In genomic region chr19:4130635-4131438, GRCh38 we compare ENCODE assay signal across 12 cellular contexts. TPM values are rescaled to one million over a fixed set of nuclear protein-coding genes. Genes with fewer than 3 reads are reported as not detected.
A peak's percentile ranks its signal among the peaks of the same experiment; 100 is the strongest.
DNase-seq lines count a peak whose midpoint lies in the region; ATAC-seq and TF ChIP-seq lines count a peak whose summit lies in the region.
"Had no signal": no experiment of that assay in that cellular context is flagged by ENCODE, and none has a peak within 500 bp of the region (broad histone marks: within the 10 kb centered on the region; RNA-seq: fewer than 3 reads in every experiment).

No MANE protein-coding gene starts in this region.

- no peaks in the 10 kb centered on the region for H3K36me3 ChIP-seq in PC-3 (ENCODE audit: low read depth, low read length)

- H3K4me1 Mint-ChIP-seq in osteocyte (ENCODE audit: unreplicated experiment): peaks cover 14% of the 10 kb centered on the region
- H3K4me1 Mint-ChIP-seq in activated T-helper 1 cell treated with anti-CD3 and anti-CD28 coated beads, Interleukin-12 subunit alpha, Interleukin-12 subunit beta, Interleukin-2, Interleukin-4 antibody, amounts not matched to agents 30 ng/mL and 10 ng/mL and 1 ng/mL, durations not matched to agents 14 hours and 24 hours and 36 hours (ENCODE audit: low read depth): peaks cover 5% of the 10 kb centered on the region
- H3K4me1 Mint-ChIP-seq: memory B cell had no signal

- H3K27ac ChIP-seq in PC-3 (ENCODE audit: low read length): peak overlapping the region; percentile 22; the same call in 1 of the 2 replicates
- H3K27ac ChIP-seq in epithelial cell of prostate: peak overlapping the region; percentile 75
- H3K27ac ChIP-seq: HL-60 had no signal

- H3K36me3 Mint-ChIP-seq in osteocyte (ENCODE audit: unreplicated experiment): no peaks in the 10 kb centered on the region
- H3K36me3 Mint-ChIP-seq in activated T-helper 1 cell treated with anti-CD3 and anti-CD28 coated beads, Interleukin-12 subunit alpha, Interleukin-12 subunit beta, Interleukin-2, Interleukin-4 antibody, amounts not matched to agents 30 ng/mL and 10 ng/mL and 1 ng/mL, durations not matched to agents 14 hours and 24 hours and 36 hours (ENCODE audit: low read depth): no peaks in the 10 kb centered on the region
- H3K36me3 Mint-ChIP-seq: memory B cell had no signal

- CTCF ChIA-PET in PC-3 (lab: Charles Lee): interaction anchor here (1.0 kb wide), 1 partner anchor 9 kb away, joined by 3 read pairs; no protein-coding TSS in a partner anchor

- H3K4me1 ChIP-seq in PC-3 (ENCODE audit: insufficient read depth, low read length): peaks cover 10% of the 10 kb centered on the region

- peak overlapping the region; percentile 67 for H3K4me2 ChIP-seq in PC-3 (ENCODE audit: low read length)

- DNase-seq in Daoy (ENCODE audit: low read depth) (peak; percentile 79), PC-3 (peak; percentile 58), epithelial cell of prostate (ENCODE audit: low read depth, low spot score) (no peak), osteocyte (ENCODE audit: extremely low spot score, unreplicated experiment) (no peak), GF-D8 (lab: John Stamatoyannopoulos, UW) (no peak), NCI-H774 (lab: John Stamatoyannopoulos, UW) (no peak), dermis blood vessel endothelial cell (no peak)
- no peak for DNase-seq in activated T-helper 1 cell treated with anti-CD3 and anti-CD28 coated beads, Interleukin-12 subunit alpha, Interleukin-12 subunit beta, Interleukin-2, Interleukin-4 antibody, amounts not matched to agents 30 ng/mL and 10 ng/mL and 1 ng/mL, durations not matched to agents 14 hours and 24 hours and 36 hours (ENCODE audit: low spot score)
- DNase-seq: NCI-H526; stimulated activated CD4-positive, alpha-beta T cell treated with anti-CD3 and anti-CD28 coated beads, Interleukin-4, amount 100 ng/mL, for 24 hours had no signal

- H2AFZ ChIP-seq in PC-3 (ENCODE audit: low read length): peak overlapping the region; percentile 65

- no peaks in the 10 kb centered on the region for H3K9me2 ChIP-seq in PC-3 (replicated peaks; ENCODE audit: low read length)

- H4K20me1 ChIP-seq in PC-3 (ENCODE audit: low read length): no peaks in the 10 kb centered on the region

- no TSS peak for BruUV-seq in PC-3 (replicated peaks; lab: Mats Ljungman, UMichigan)

- POLR2A ChIA-PET in PC-3 (lab: Charles Lee; ENCODE audit: unreplicated experiment): no interaction called here

- peak; percentile 67 for ATAC-seq in PC-3

- H3K9me3 ChIP-seq in PC-3 (ENCODE audit: low read length): no peaks in the 10 kb centered on the region

- peak overlapping the region; percentile 54 for H3K4me3 Mint-ChIP-seq in osteocyte (ENCODE audit: unreplicated experiment)
- no peak overlapping the region for H3K4me3 Mint-ChIP-seq in activated T-helper 1 cell treated with anti-CD3 and anti-CD28 coated beads, Interleukin-12 subunit alpha, Interleukin-12 subunit beta, Interleukin-2, Interleukin-4 antibody, amounts not matched to agents 30 ng/mL and 10 ng/mL and 1 ng/mL, durations not matched to agents 14 hours and 24 hours and 36 hours
- H3K4me3 Mint-ChIP-seq: memory B cell had no signal

- no peak overlapping the region for H3K9ac ChIP-seq in PC-3 (ENCODE audit: low read length)

- H3F3A ChIP-seq in PC-3 (ENCODE audit: low read length, unreplicated experiment): no peaks in the 10 kb centered on the region

- intact Hi-C loops in PC-3 (cut with micrococcal nuclease): no loop called here
- intact Hi-C loops in activated T-helper 1 cell treated with anti-CD3 and anti-CD28 coated beads, Interleukin-12 subunit alpha, Interleukin-12 subunit beta, Interleukin-2, Interleukin-4 antibody, amounts not matched to agents 30 ng/mL and 10 ng/mL and 1 ng/mL, durations not matched to agents 14 hours and 24 hours and 36 hours (cut with micrococcal nuclease): no loop called here

- peak overlapping the region; percentile 88 for H3K27ac Mint-ChIP-seq in osteocyte (ENCODE audit: unreplicated experiment)
- H3K27ac Mint-ChIP-seq in activated T-helper 1 cell treated with anti-CD3 and anti-CD28 coated beads, Interleukin-12 subunit alpha, Interleukin-12 subunit beta, Interleukin-2, Interleukin-4 antibody, amounts not matched to agents 30 ng/mL and 10 ng/mL and 1 ng/mL, durations not matched to agents 14 hours and 24 hours and 36 hours: no peak overlapping the region
- H3K27ac Mint-ChIP-seq: memory B cell had no signal

- no peak for TF ChIP-seq CTCF in PC-3 (conservative IDR thresholded peaks at IDR 0.05; ENCODE audit: low read depth, low read length)
- TF ChIP-seq CTCF in osteocyte (IDR thresholded peaks at IDR 0.05): no peak

- no peak overlapping the region; the same call in 1 of the 2 replicates for H3K4me3 ChIP-seq in PC-3 (ENCODE audit: low read length)

- no peaks in the 10 kb centered on the region for H3K79me2 ChIP-seq in PC-3 (ENCODE audit: low read length)

- no peaks in the 10 kb centered on the region for H3K27me3 Mint-ChIP-seq in osteocyte (ENCODE audit: unreplicated experiment)
- H3K27me3 Mint-ChIP-seq in activated T-helper 1 cell treated with anti-CD3 and anti-CD28 coated beads, Interleukin-12 subunit alpha, Interleukin-12 subunit beta, Interleukin-2, Interleukin-4 antibody, amounts not matched to agents 30 ng/mL and 10 ng/mL and 1 ng/mL, durations not matched to agents 14 hours and 24 hours and 36 hours (ENCODE audit: insufficient read depth): peaks cover 7% of the 10 kb centered on the region

- no peaks in the 10 kb centered on the region for H3K9me3 Mint-ChIP-seq in osteocyte (ENCODE audit: unreplicated experiment)
- no peaks in the 10 kb centered on the region for H3K9me3 Mint-ChIP-seq in activated T-helper 1 cell treated with anti-CD3 and anti-CD28 coated beads, Interleukin-12 subunit alpha, Interleukin-12 subunit beta, Interleukin-2, Interleukin-4 antibody, amounts not matched to agents 30 ng/mL and 10 ng/mL and 1 ng/mL, durations not matched to agents 14 hours and 24 hours and 36 hours
- H3K9me3 Mint-ChIP-seq: memory B cell had no signal

- H3K27me3 ChIP-seq in PC-3 (ENCODE audit: low read length): no peaks in the 10 kb centered on the region

RNA-seq across cellular contexts. Expression of gene MAP2K2, which starts 6.9 kb away (rescaled TPM):
- total RNA-seq in Daoy (2014; rRNA removed; shearing (Covaris generic)): 138 and 183 TPM in 2 replicates
- total RNA-seq in PC-3 (2014; rRNA removed): 229 and 360 TPM in 2 replicates
- total RNA-seq in osteocyte: 174 and 182 TPM in 2 replicates
- total RNA-seq in activated T-helper 1 cell treated with anti-CD3 and anti-CD28 coated beads, Interleukin-12 subunit alpha, Interleukin-12 subunit beta, Interleukin-2, Interleukin-4 antibody, amounts not matched to agents 30 ng/mL and 10 ng/mL and 1 ng/mL, durations not matched to agents 14 hours and 24 hours and 36 hours: 131 and 135 TPM in 2 replicates
- 152 and 183 TPM in 2 replicates for total RNA-seq in dermis blood vessel endothelial cell

RNA-seq across cellular contexts. Expression of gene CREB3L3, which starts 22.6 kb away (rescaled TPM):
- 0.17 TPM in 1 of 2 replicates, not detected in the other for total RNA-seq in Daoy (2014; rRNA removed; shearing (Covaris generic))
- total RNA-seq in PC-3 (2014; rRNA removed) (not detected in 2 replicates), osteocyte (not detected in 2 replicates), dermis blood vessel endothelial cell (not detected in 2 replicates)
- 0.13 TPM in 1 of 2 replicates, not detected in the other for total RNA-seq in activated T-helper 1 cell treated with anti-CD3 and anti-CD28 coated beads, Interleukin-12 subunit alpha, Interleukin-12 subunit beta, Interleukin-2, Interleukin-4 antibody, amounts not matched to agents 30 ng/mL and 10 ng/mL and 1 ng/mL, durations not matched to agents 14 hours and 24 hours and 36 hours

RNA-seq across cellular contexts. Expression of gene SIRT6, which starts 51.5 kb away (rescaled TPM):
- total RNA-seq in Daoy (2014; rRNA removed; shearing (Covaris generic)): 19.0 and 23.9 TPM in 2 replicates
- 18.0 and 20.8 TPM in 2 replicates for total RNA-seq in PC-3 (2014; rRNA removed)
- 23.9 and 26.0 TPM in 2 replicates for total RNA-seq in osteocyte
- total RNA-seq in activated T-helper 1 cell treated with anti-CD3 and anti-CD28 coated beads, Interleukin-12 subunit alpha, Interleukin-12 subunit beta, Interleukin-2, Interleukin-4 antibody, amounts not matched to agents 30 ng/mL and 10 ng/mL and 1 ng/mL, durations not matched to agents 14 hours and 24 hours and 36 hours: 42.6 and 46.4 TPM in 2 replicates
- 14.0 and 23.1 TPM in 2 replicates for total RNA-seq in dermis blood vessel endothelial cell

RNA-seq across cellular contexts. Expression of gene ANKRD24, which starts 51.7 kb away (rescaled TPM):
- 0.34 and 0.74 TPM in 2 replicates for total RNA-seq in Daoy (2014; rRNA removed; shearing (Covaris generic))
- total RNA-seq in PC-3 (2014; rRNA removed) (0.33 and 0.63 TPM in 2 replicates), osteocyte (0.73 and 0.89 TPM in 2 replicates), dermis blood vessel endothelial cell (0.42 and 0.68 TPM in 2 replicates)
- 0.49 and 0.54 TPM in 2 replicates for total RNA-seq in activated T-helper 1 cell treated with anti-CD3 and anti-CD28 coated beads, Interleukin-12 subunit alpha, Interleukin-12 subunit beta, Interleukin-2, Interleukin-4 antibody, amounts not matched to agents 30 ng/mL and 10 ng/mL and 1 ng/mL, durations not matched to agents 14 hours and 24 hours and 36 hours

Comparison
In these comparisons a context has a peak if more than half of its experiments do, and no peak if none do; other contexts are left out.
1. DNase-seq: peak in Daoy (single experiment) and PC-3 (single experiment); none in epithelial cell of prostate (single experiment), osteocyte (single experiment), GF-D8 (single experiment), activated T-helper 1 cell treated with anti-CD3 and anti-CD28 coated beads, Interleukin-12 subunit alpha, Interleukin-12 subunit beta, Interleukin-2, Interleukin-4 antibody, amounts not matched to agents 30 ng/mL and 10 ng/mL and 1 ng/mL, durations not matched to agents 14 hours and 24 hours and 36 hours (single experiment), NCI-H774 (single experiment) and dermis blood vessel endothelial cell (single experiment).